22 cellular contexts compared by ENCODE assay signal in the genomic region with DNA sequence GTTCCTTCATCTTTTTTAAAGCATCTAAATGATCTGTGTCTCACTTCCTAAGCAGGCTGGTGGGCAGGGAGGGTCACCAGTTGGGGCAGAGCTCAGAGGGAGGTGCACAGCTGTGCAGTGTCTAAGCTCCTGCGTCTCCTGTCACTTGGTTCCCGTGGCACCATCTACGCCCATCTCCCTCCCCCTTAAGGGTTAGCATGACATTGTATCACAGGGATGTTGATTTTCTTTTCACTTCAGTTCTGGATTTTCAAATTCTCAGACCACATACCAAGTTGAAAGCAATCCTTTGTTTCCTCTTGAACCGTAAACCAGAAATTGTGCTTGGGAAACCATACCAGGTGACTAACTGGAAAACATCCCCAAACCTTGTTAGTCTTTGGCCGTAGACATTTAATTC.
A peak's percentile ranks its signal among the peaks of the same experiment; 100 is the strongest.
DNase-seq lines count a peak whose midpoint lies in the region; ATAC-seq and TF ChIP-seq lines count a peak whose summit lies in the region.
"Had no signal": no experiment of that assay in that cellular context is flagged by ENCODE, and none has a peak within 500 bp of the region (broad histone marks: within the 10 kb centered on the region; RNA-seq: fewer than 3 reads in every experiment).

No MANE protein-coding gene starts in this region.

- H3K27ac ChIP-seq in DND-41 (ENCODE audit: low read length): no peak overlapping the region
- H3K27ac ChIP-seq in effector memory CD4-positive, alpha-beta T cell (ENCODE audit: insufficient read depth, low read length, poor library complexity, severe bottlenecking): no peak overlapping the region
- H3K27ac ChIP-seq: 22Rv1; A549; BLaER1 treated with 17β-estradiol and CSF1 and Interleukin-3, amounts not matched to agents 10 nM and 100 nM; C4-2B had no signal

- H3K9ac ChIP-seq in DND-41 (ENCODE audit: low read depth, low read length): no peak overlapping the region
- H3K9ac ChIP-seq: BLaER1 treated with 17β-estradiol and CSF1 and Interleukin-3, amounts not matched to agents 10 nM and 100 nM had no signal

- H3K4me3 Mint-ChIP-seq in activated naive CD4-positive, alpha-beta T cell treated with anti-CD3 and anti-CD28 coated beads, Interleukin-2, amount 10 ng/mL, durations not matched to agents 7 days and 5 days: no peak overlapping the region
- H3K4me3 Mint-ChIP-seq: B cell; CD4-positive, alpha-beta T cell; CD8-positive, alpha-beta T cell had no signal

- TF ChIP-seq CTCF in DND-41 (IDR thresholded peaks at IDR 0.05; ENCODE audit: borderline replicate concordance, extremely low read depth, low read length, poor library complexity, severe bottlenecking): no peak

- H3K36me3 Mint-ChIP-seq in activated naive CD4-positive, alpha-beta T cell treated with anti-CD3 and anti-CD28 coated beads, Interleukin-2, amount 10 ng/mL, durations not matched to agents 7 days and 5 days: no peaks in the 10 kb centered on the region
- H3K36me3 Mint-ChIP-seq: CD8-positive, alpha-beta T cell had no signal

- H3K4me1 Mint-ChIP-seq in activated naive CD4-positive, alpha-beta T cell treated with anti-CD3 and anti-CD28 coated beads, Interleukin-2, amount 10 ng/mL, durations not matched to agents 7 days and 5 days: peaks cover 4% of the 10 kb centered on the region
- H3K4me1 Mint-ChIP-seq: B cell had no signal

- no peaks in the 10 kb centered on the region for H3K27me3 Mint-ChIP-seq in activated naive CD4-positive, alpha-beta T cell treated with anti-CD3 and anti-CD28 coated beads, Interleukin-2, amount 10 ng/mL, durations not matched to agents 7 days and 5 days
- H3K27me3 Mint-ChIP-seq: CD4-positive, alpha-beta T cell had no signal

- in situ Hi-C loops in SK-MEL-5 (cut with HindIII; ENCODE audit: low pct_unique_long_range_greater_than_20kb, low sequenced_read_pairs): no loop called here

- ATAC-seq in DND-41 (ENCODE audit: insufficient read depth, low read depth): peak; percentile 53; the same call in 1 of the 3 replicates
- ATAC-seq: A549; CD8-positive, alpha-beta T cell; GM12878 had no signal

- H3K4me2 ChIP-seq in DND-41 (ENCODE audit: insufficient read depth, low read length): no peak overlapping the region
- H3K4me2 ChIP-seq: A549; BLaER1 treated with 17β-estradiol and CSF1 and Interleukin-3, amounts not matched to agents 10 nM and 100 nM had no signal

- CTCF ChIA-PET in activated naive CD4-positive, alpha-beta T cell treated with anti-CD3 and anti-CD28 coated beads, Interleukin-2, amount 10 ng/mL, durations not matched to agents 7 days and 5 days (lab: Charles Lee): no interaction called here

- no peak overlapping the region for H2AFZ ChIP-seq in DND-41 (ENCODE audit: low read depth, low read length)

- H3K9me3 Mint-ChIP-seq in activated naive CD4-positive, alpha-beta T cell treated with anti-CD3 and anti-CD28 coated beads, Interleukin-2, amount 10 ng/mL, durations not matched to agents 7 days and 5 days: no peaks in the 10 kb centered on the region
- H3K9me3 Mint-ChIP-seq: CD4-positive, alpha-beta T cell; CD8-positive, alpha-beta T cell had no signal

- H3K36me3 ChIP-seq in DND-41 (ENCODE audit: insufficient read depth, low read length): no peaks in the 10 kb centered on the region
- H3K36me3 ChIP-seq in effector memory CD4-positive, alpha-beta T cell (ENCODE audit: control insufficient read depth, insufficient read depth, low read length): no peaks in the 10 kb centered on the region
- H3K36me3 ChIP-seq: BLaER1 treated with 17β-estradiol and CSF1 and Interleukin-3, amounts not matched to agents 10 nM and 100 nM had no signal

- no peak overlapping the region for H3K4me3 ChIP-seq in DND-41 (ENCODE audit: low read depth in 1 of 2, low read length in 2 of 2)
- no peak overlapping the region for H3K4me3 ChIP-seq in effector memory CD4-positive, alpha-beta T cell (ENCODE audit: insufficient read depth, low read depth, low read length, poor library complexity, severe bottlenecking)
- H3K4me3 ChIP-seq: A549; BLaER1 treated with 17β-estradiol and CSF1 and Interleukin-3, amounts not matched to agents 10 nM and 100 nM; GM12878 had no signal

- no peak overlapping the region for H3K27ac Mint-ChIP-seq in activated naive CD4-positive, alpha-beta T cell treated with anti-CD3 and anti-CD28 coated beads, Interleukin-2, amount 10 ng/mL, durations not matched to agents 7 days and 5 days
- H3K27ac Mint-ChIP-seq: B cell; CD4-positive, alpha-beta T cell; CD8-positive, alpha-beta T cell had no signal

- H3K9me3 ChIP-seq in DND-41 (ENCODE audit: insufficient read depth, low read length, severe bottlenecking): no peaks in the 10 kb centered on the region
- no peaks in the 10 kb centered on the region for H3K9me3 ChIP-seq in effector memory CD4-positive, alpha-beta T cell (ENCODE audit: control insufficient read depth, low read length)
- H3K9me3 ChIP-seq: A549, Caco-2 had no signal

- DNase-seq in NCI-H82 (lab: John Stamatoyannopoulos, UW) (peak; percentile 29), NCI-H82 treated with DMSO at 0.1 percent for 48 hours (lab: John Stamatoyannopoulos, UW; ENCODE audit: unreplicated experiment) (no peak), DND-41 (peak; percentile 15), SK-MEL-5 (ENCODE audit: low read depth, low spot score) (peak; percentile 54), left kidney (ENCODE audit: low read depth, low spot score) (peak; percentile 63), RKO (ENCODE audit: low spot score) (no peak)
- no peak for DNase-seq in effector memory CD4-positive, alpha-beta T cell
- DNase-seq in activated naive CD4-positive, alpha-beta T cell treated with anti-CD3 and anti-CD28 coated beads, Interleukin-2, amount 10 ng/mL, durations not matched to agents 7 days and 5 days: no peak
- DNase-seq: AML-193; Caco-2; Calu3; CD4-positive, alpha-beta T cell; CD8-positive, alpha-beta T cell; DMS79 treated with DMSO at 0.1 percent for 48 hours; EL; GDM1 had no signal

- no peaks in the 10 kb centered on the region for H3K27me3 ChIP-seq in DND-41 (ENCODE audit: insufficient read depth, low read length, poor library complexity)
- no peaks in the 10 kb centered on the region for H3K27me3 ChIP-seq in effector memory CD4-positive, alpha-beta T cell (replicated peaks; ENCODE audit: control insufficient read depth, insufficient read depth, low read length, poor library complexity, severe bottlenecking)
- H3K27me3 ChIP-seq: BLaER1 treated with 17β-estradiol and CSF1 and Interleukin-3, amounts not matched to agents 10 nM and 100 nM had no signal

- no peaks in the 10 kb centered on the region for H3K4me1 ChIP-seq in DND-41 (ENCODE audit: insufficient read depth, low read length)
- H3K4me1 ChIP-seq in effector memory CD4-positive, alpha-beta T cell (ENCODE audit: control insufficient read depth, insufficient read depth, low read length, poor library complexity, severe bottlenecking): no peaks in the 10 kb centered on the region
- H3K4me1 ChIP-seq: A549 had no signal

- H4K20me1 ChIP-seq in DND-41 (ENCODE audit: insufficient read depth, low read length): no peaks in the 10 kb centered on the region
- H4K20me1 ChIP-seq: BLaER1 treated with 17β-estradiol and CSF1 and Interleukin-3, amounts not matched to agents 10 nM and 100 nM had no signal

- no peaks in the 10 kb centered on the region for H3K79me2 ChIP-seq in DND-41 (ENCODE audit: insufficient read depth, low read length)

Comparison
In these comparisons a context has a peak if more than half of its experiments do, and no peak if none do; other contexts are left out.
1. DNase-seq: peak in NCI-H82 (single experiment), DND-41 (single experiment), SK-MEL-5 (single experiment) and left kidney (single experiment); none in NCI-H82 treated with DMSO at 0.1 percent for 48 hours (single experiment), effector memory CD4-positive, alpha-beta T cell (0 of 3), RKO (single experiment) and activated naive CD4-positive, alpha-beta T cell treated with anti-CD3 and anti-CD28 coated beads, Interleukin-2, amount 10 ng/mL, durations not matched to agents 7 days and 5 days (single experiment).